Comparison of ENCODE assay signal across 32 cellular contexts in genomic region chr7:144606231-144606630, GRCh38.
"Had no signal": no experiment of that assay in that cellular context is flagged by ENCODE, and none has a peak within 500 bp of the region (broad histone marks: within the 10 kb centered on the region; RNA-seq: fewer than 3 reads in every experiment).

No MANE protein-coding gene starts in this region.

- H3K36me3 Mint-ChIP-seq: activated naive CD4-positive, alpha-beta T cell treated with anti-CD3 and anti-CD28 coated beads, Interleukin-2, amount 10 ng/mL, durations not matched to agents 7 days and 5 days; activated naive CD8-positive, alpha-beta T cell treated with anti-CD3 and anti-CD28 coated beads, Interleukin-2, amount 10 ng/mL, durations not matched to agents 7 days and 5 days had no signal

- H3K27me3 ChIP-seq: breast epithelium, esophagus squamous epithelium, neutrophil, right lobe of liver, tibial artery, upper lobe of right lung had no signal

- H3K4me3 ChIP-seq: breast epithelium, esophagus squamous epithelium, right lobe of liver, skin epidermis, tibial artery, upper lobe of right lung had no signal

- H3K27me3 Mint-ChIP-seq: activated CD4-positive, alpha-beta memory T cell treated with anti-CD3 and anti-CD28 coated beads for 36 hours; activated CD4-positive, alpha-beta T cell treated with anti-CD3 and anti-CD28 coated beads, Interleukin-2, amount 10 ng/mL, durations not matched to agents 24 days and 14 days; activated naive CD4-positive, alpha-beta T cell treated with anti-CD3 and anti-CD28 coated beads, Interleukin-2, amount 10 ng/mL, durations not matched to agents 7 days and 5 days; activated naive CD8-positive, alpha-beta T cell treated with anti-CD3 and anti-CD28 coated beads, Interleukin-2, amount 10 ng/mL, durations not matched to agents 7 days and 5 days; dendritic cell treated with granulocyte-macrophage colony-stimulating factor and Interleukin-4, amounts not matched to agents 40 ng/mL and 50 ng/mL, for 4 days; stimulated activated memory B cell treated with anti-CD40 and anti-IgM and Interleukin-4, amounts not matched to agents 10 μg/mL and 1 μg/mL and 100 μg/mL, for 72 hours; stimulated activated naive CD8-positive, alpha-beta T cell treated with anti-CD3 and anti-CD28 coated beads, Interleukin-15, amount 100 ng/mL, for 72 hours had no signal

- H3K27ac ChIP-seq: breast epithelium, epithelial cell of prostate, esophagus squamous epithelium, neutrophil, right lobe of liver, skin epidermis, tibial artery, upper lobe of right lung had no signal

- H3K27ac Mint-ChIP-seq: activated CD4-positive, alpha-beta memory T cell treated with anti-CD3 and anti-CD28 coated beads for 36 hours; activated CD4-positive, alpha-beta T cell treated with anti-CD3 and anti-CD28 coated beads, Interleukin-2, amount 10 ng/mL, durations not matched to agents 24 days and 14 days; activated naive CD4-positive, alpha-beta T cell treated with anti-CD3 and anti-CD28 coated beads, Interleukin-2, amount 10 ng/mL, durations not matched to agents 7 days and 5 days; activated naive CD8-positive, alpha-beta T cell treated with anti-CD3 and anti-CD28 coated beads, Interleukin-2, amount 10 ng/mL, durations not matched to agents 7 days and 5 days; activated T-helper 1 cell treated with anti-CD3 and anti-CD28 coated beads, Interleukin-12 subunit alpha, Interleukin-12 subunit beta, Interleukin-2, Interleukin-4 antibody, amounts not matched to agents 30 ng/mL and 10 ng/mL and 1 ng/mL, durations not matched to agents 14 hours and 24 hours and 36 hours; dendritic cell treated with granulocyte-macrophage colony-stimulating factor and Interleukin-4, amounts not matched to agents 40 ng/mL and 50 ng/mL, for 4 days; nephron progenitor cell; stimulated activated memory B cell treated with anti-CD40 and anti-IgM and Interleukin-4, amounts not matched to agents 10 μg/mL and 1 μg/mL and 100 μg/mL, for 72 hours; stimulated activated naive CD8-positive, alpha-beta T cell treated with anti-CD3 and anti-CD28 coated beads, Interleukin-15, amount 100 ng/mL, for 72 hours; T-helper 1 cell treated with Interleukin-12 subunit alpha and Interleukin-12 subunit beta and Interleukin-4 antibody, amounts not matched to agents 30 μg/mL and 1 μg/mL, for 36 hours had no signal

- H3K4me1 Mint-ChIP-seq: activated CD4-positive, alpha-beta T cell treated with anti-CD3 and anti-CD28 coated beads, Interleukin-2, amount 10 ng/mL, durations not matched to agents 24 days and 14 days; activated naive CD4-positive, alpha-beta T cell treated with anti-CD3 and anti-CD28 coated beads, Interleukin-2, amount 10 ng/mL, durations not matched to agents 7 days and 5 days; activated naive CD8-positive, alpha-beta T cell treated with anti-CD3 and anti-CD28 coated beads, Interleukin-2, amount 10 ng/mL, durations not matched to agents 7 days and 5 days; nephron progenitor cell; stimulated activated memory B cell treated with anti-CD40 and anti-IgM and Interleukin-4, amounts not matched to agents 10 μg/mL and 1 μg/mL and 100 μg/mL, for 72 hours; stimulated activated naive CD8-positive, alpha-beta T cell treated with anti-CD3 and anti-CD28 coated beads, Interleukin-15, amount 100 ng/mL, for 72 hours had no signal

- H3K9me3 Mint-ChIP-seq: activated CD4-positive, alpha-beta memory T cell treated with anti-CD3 and anti-CD28 coated beads for 36 hours; activated CD4-positive, alpha-beta T cell treated with anti-CD3 and anti-CD28 coated beads, Interleukin-2, amount 10 ng/mL, durations not matched to agents 24 days and 14 days; activated naive CD4-positive, alpha-beta T cell treated with anti-CD3 and anti-CD28 coated beads, Interleukin-2, amount 10 ng/mL, durations not matched to agents 7 days and 5 days; activated naive CD8-positive, alpha-beta T cell treated with anti-CD3 and anti-CD28 coated beads, Interleukin-2, amount 10 ng/mL, durations not matched to agents 7 days and 5 days; activated T-helper 1 cell treated with anti-CD3 and anti-CD28 coated beads, Interleukin-12 subunit alpha, Interleukin-12 subunit beta, Interleukin-2, Interleukin-4 antibody, amounts not matched to agents 30 ng/mL and 10 ng/mL and 1 ng/mL, durations not matched to agents 14 hours and 24 hours and 36 hours; dendritic cell treated with granulocyte-macrophage colony-stimulating factor and Interleukin-4, amounts not matched to agents 40 ng/mL and 50 ng/mL, for 4 days; nephron progenitor cell; stimulated activated memory B cell treated with anti-CD40 and anti-IgM and Interleukin-4, amounts not matched to agents 10 μg/mL and 1 μg/mL and 100 μg/mL, for 72 hours; stimulated activated naive CD8-positive, alpha-beta T cell treated with anti-CD3 and anti-CD28 coated beads, Interleukin-15, amount 100 ng/mL, for 72 hours; T-helper 1 cell treated with Interleukin-12 subunit alpha and Interleukin-12 subunit beta and Interleukin-4 antibody, amounts not matched to agents 30 μg/mL and 1 μg/mL, for 36 hours had no signal

- H3K4me3 Mint-ChIP-seq: activated CD4-positive, alpha-beta memory T cell treated with anti-CD3 and anti-CD28 coated beads for 36 hours; activated CD4-positive, alpha-beta T cell treated with anti-CD3 and anti-CD28 coated beads, Interleukin-2, amount 10 ng/mL, durations not matched to agents 24 days and 14 days; activated naive CD4-positive, alpha-beta T cell treated with anti-CD3 and anti-CD28 coated beads, Interleukin-2, amount 10 ng/mL, durations not matched to agents 7 days and 5 days; activated naive CD8-positive, alpha-beta T cell treated with anti-CD3 and anti-CD28 coated beads, Interleukin-2, amount 10 ng/mL, durations not matched to agents 7 days and 5 days; activated T-helper 1 cell treated with anti-CD3 and anti-CD28 coated beads, Interleukin-12 subunit alpha, Interleukin-12 subunit beta, Interleukin-2, Interleukin-4 antibody, amounts not matched to agents 30 ng/mL and 10 ng/mL and 1 ng/mL, durations not matched to agents 14 hours and 24 hours and 36 hours; dendritic cell treated with granulocyte-macrophage colony-stimulating factor and Interleukin-4, amounts not matched to agents 40 ng/mL and 50 ng/mL, for 4 days; nephron progenitor cell; stimulated activated memory B cell treated with anti-CD40 and anti-IgM and Interleukin-4, amounts not matched to agents 10 μg/mL and 1 μg/mL and 100 μg/mL, for 72 hours; stimulated activated naive CD8-positive, alpha-beta T cell treated with anti-CD3 and anti-CD28 coated beads, Interleukin-15, amount 100 ng/mL, for 72 hours; T-helper 1 cell treated with Interleukin-12 subunit alpha and Interleukin-12 subunit beta and Interleukin-4 antibody, amounts not matched to agents 30 μg/mL and 1 μg/mL, for 36 hours had no signal

- DNase-seq: activated CD4-positive, alpha-beta memory T cell treated with anti-CD3 and anti-CD28 coated beads for 36 hours; activated CD4-positive, alpha-beta T cell treated with anti-CD3 and anti-CD28 coated beads, Interleukin-2, amount 10 ng/mL, durations not matched to agents 24 days and 14 days; activated CD4-positive, CD25-positive, alpha-beta regulatory T cell treated with anti-CD3 and anti-CD28 coated beads, Interleukin-2, amount 50 U/mL, for 72 hours; activated CD8-positive, alpha-beta memory T cell treated with anti-CD3 and anti-CD28 coated beads, Interleukin-2, amount 50 U/mL, for 4 hours; activated effector memory CD4-positive, alpha-beta T cell treated with anti-CD3 and anti-CD28 coated beads, Interleukin-2, amount 50 U/mL, for 16 hours; activated naive CD4-positive, alpha-beta T cell treated with anti-CD3 and anti-CD28 coated beads, Interleukin-2, amount 10 ng/mL, durations not matched to agents 7 days and 5 days; activated naive CD8-positive, alpha-beta T cell treated with anti-CD3 and anti-CD28 coated beads, Interleukin-2, amount 10 ng/mL, durations not matched to agents 7 days and 5 days; activated T-cell treated with anti-CD3 and anti-CD28 coated beads, Interleukin-2, amount 50 U/mL, for 1 hour; amniotic stem cell; central memory CD4-positive, alpha-beta T cell; effector CD4-positive, alpha-beta T cell; esophagus squamous epithelium; islet precursor cell; left ventricle myocardium superior; nephron progenitor cell; right lobe of liver; stimulated activated CD4-positive, alpha-beta T cell treated with anti-CD3 and anti-CD28 coated beads, Interleukin-4, amount 100 ng/mL, for 24 hours; stimulated activated CD8-positive, alpha-beta memory T cell treated with anti-CD3 and anti-CD28 coated beads, Interleukin-4, amount 100 ng/mL, for 48 hours; stimulated activated naive CD8-positive, alpha-beta T cell treated with anti-CD3 and anti-CD28 coated beads, Interleukin-15, amount 100 ng/mL, for 72 hours; T1000; tibial artery; upper lobe of right lung had no signal

- H3K36me3 ChIP-seq: breast epithelium, esophagus squamous epithelium, neutrophil, right lobe of liver, tibial artery, upper lobe of right lung had no signal

- H3K9me3 ChIP-seq: breast epithelium, esophagus squamous epithelium, neutrophil, right lobe of liver, tibial artery, upper lobe of right lung had no signal

- ATAC-seq: left ventricle myocardium superior; right lobe of liver; stimulated activated memory B cell treated with anti-CD40 and anti-IgM and Interleukin-4, amounts not matched to agents 10 μg/mL and 1 μg/mL and 100 μg/mL, for 72 hours; stimulated activated naive CD8-positive, alpha-beta T cell treated with anti-CD3 and anti-CD28 coated beads, Interleukin-15, amount 100 ng/mL, for 72 hours; upper lobe of right lung had no signal

- FAIRE-seq: astrocyte, frontal cortex had no signal
